Comparison of ENCODE assay signal across 8 cellular contexts in the genomic region with DNA sequence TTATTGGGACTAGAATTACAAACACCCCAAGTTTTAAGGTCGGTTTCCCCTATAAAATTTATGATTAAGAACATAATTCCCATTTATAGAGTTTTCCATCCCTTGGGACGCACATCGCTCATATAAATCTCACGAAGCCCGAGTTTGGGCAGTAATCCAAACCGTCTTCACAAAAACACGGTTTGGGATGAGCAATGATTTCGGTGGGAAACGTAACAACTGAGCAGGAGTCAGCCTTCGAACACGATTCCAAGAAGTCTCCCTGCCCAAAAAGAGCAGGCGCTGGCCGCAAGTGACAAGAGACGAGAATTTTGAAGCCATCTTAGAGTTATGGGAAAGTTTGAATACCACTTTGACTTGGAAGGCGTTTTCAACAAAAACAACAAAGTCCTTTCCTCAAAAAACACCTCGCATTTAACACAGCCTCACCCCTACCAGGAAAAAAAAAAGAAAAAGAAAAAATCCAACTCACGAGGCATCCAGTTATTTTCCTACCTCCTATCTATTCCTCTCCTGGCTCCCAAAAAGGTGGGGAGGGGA. TPM values are rescaled to one million over a fixed set of nuclear protein-coding genes. Genes with fewer than 3 reads are reported as not detected.
DNase-seq lines count a peak whose midpoint lies in the region; ATAC-seq and TF ChIP-seq lines count a peak whose summit lies in the region.

No MANE protein-coding gene starts in this region.

- CTCF ChIA-PET in CD8-positive, alpha-beta memory T cell (lab: Charles Lee), result no interaction called here

- intact Hi-C loops in aorta (cut with DNase I), result loop anchor here in 1 of 2 donors (2.0 kb wide), 1 partner anchor 44 kb away; no protein-coding TSS in a partner anchor

- H3K9me3 Mint-ChIP-seq in CD8-positive, alpha-beta memory T cell, result no peaks in the 10 kb centered on the region
- H3K9me3 Mint-ChIP-seq in chondrocyte (ENCODE audit: low read depth), result no peaks in the 10 kb centered on the region

- H3K27ac ChIP-seq in CD8-positive, alpha-beta memory T cell (ENCODE audit: low read depth, low read length), result peak overlapping the region; percentile 68
- H3K27ac ChIP-seq in mesodermal cell (ENCODE audit: low read depth, low read length, severe bottlenecking), result peak overlapping the region; percentile 90
- peak overlapping the region in 1 of 2 donors; percentile 34 for H3K27ac ChIP-seq in aorta (ENCODE audit: low read depth in 1 of 2, low read length in 2 of 2)

- no peaks in the 10 kb centered on the region for H3K27me3 Mint-ChIP-seq in CD8-positive, alpha-beta memory T cell
- peaks cover 4% of the 10 kb centered on the region for H3K27me3 Mint-ChIP-seq in chondrocyte (ENCODE audit: low read depth)

- peak overlapping the region; percentile 74 to 94 (median 87) for H3K27ac Mint-ChIP-seq in CD8-positive, alpha-beta memory T cell
- peak overlapping the region; percentile 94 for H3K27ac Mint-ChIP-seq in chondrocyte (ENCODE audit: unreplicated experiment)

- H3K4me3 Mint-ChIP-seq in CD8-positive, alpha-beta memory T cell, result peak overlapping the region; percentile 79 to 87 (median 85)
- H3K4me3 Mint-ChIP-seq in chondrocyte (ENCODE audit: unreplicated experiment), result peak overlapping the region; percentile 74

- no peak for TF ChIP-seq CTCF in LNCaP clone FGC (IDR thresholded peaks at IDR 0.05; ENCODE audit: control insufficient read depth, extremely low read depth, insufficient read depth)
- TF ChIP-seq CTCF in chondrocyte (IDR thresholded peaks at IDR 0.05), result no peak

- peak overlapping the region; percentile 30 for H3K4me3 ChIP-seq in CD8-positive, alpha-beta memory T cell (ENCODE audit: low read length)
- peak overlapping the region; percentile 76 for H3K4me3 ChIP-seq in LNCaP clone FGC (ENCODE audit: low read depth, low read length)
- H3K4me3 ChIP-seq in mesodermal cell (ENCODE audit: extremely low read depth, insufficient read depth, low read length, poor library complexity, severe bottlenecking), result peak overlapping the region; percentile 69
- peak overlapping the region; percentile 98 for H3K4me3 ChIP-seq in aorta (ENCODE audit: low read length in 2 of 2)

- no peaks in the 10 kb centered on the region for H3K36me3 ChIP-seq in CD8-positive, alpha-beta memory T cell (ENCODE audit: insufficient read depth, low read length)
- peaks cover 23% of the 10 kb centered on the region for H3K36me3 ChIP-seq in mesodermal cell (ENCODE audit: control insufficient read depth, insufficient read depth, low read length)
- H3K36me3 ChIP-seq in aorta (ENCODE audit: control insufficient read depth in 1 of 2, insufficient read depth in 2 of 2, low read length in 1 of 2), result no peaks in the 10 kb centered on the region

- POLR2A ChIA-PET in CD8-positive, alpha-beta memory T cell (lab: Charles Lee), result no interaction called here

- no peaks in the 10 kb centered on the region for H3K9me3 ChIP-seq in CD8-positive, alpha-beta memory T cell (ENCODE audit: low read length)
- H3K9me3 ChIP-seq in mesodermal cell (ENCODE audit: control insufficient read depth, low read length), result no peaks in the 10 kb centered on the region
- H3K9me3 ChIP-seq in aorta (ENCODE audit: control insufficient read depth, low read length), result no peaks in the 10 kb centered on the region

- H3K4me1 Mint-ChIP-seq in CD8-positive, alpha-beta memory T cell, result peaks cover 37 to 61% (median 58%) of the 10 kb centered on the region in 3 donors
- peaks cover 40% of the 10 kb centered on the region for H3K4me1 Mint-ChIP-seq in chondrocyte (ENCODE audit: low read depth)

- WGBS in mesodermal cell (ENCODE audit: insufficient coverage in 2 of 2), 2 experiments, result 7 to 14% methylated on average over 3 to 8 of the region's 17 CpGs
- WGBS in aorta, 2 donors, result 4 to 5% methylated on average over 17 of the region's 17 CpGs

- DNase-seq in CD8-positive, alpha-beta memory T cell, result no peak
- no peak for DNase-seq in LNCaP clone FGC (ENCODE audit: low read depth)
- no peak for DNase-seq in chondrocyte (ENCODE audit: low spot score)
- DNase-seq in aorta, result no peak
- no peak for DNase-seq in SIG-M5 treated with dmso at 0.1 percent for 504 hours (lab: John Stamatoyannopoulos, UW; ENCODE audit: unreplicated experiment)

- H3K4me1 ChIP-seq in CD8-positive, alpha-beta memory T cell (ENCODE audit: insufficient read depth, low read length), result peaks cover 29% of the 10 kb centered on the region
- H3K4me1 ChIP-seq in mesodermal cell (ENCODE audit: control insufficient read depth, insufficient read depth, low read length, poor library complexity, severe bottlenecking), result peaks cover 9% of the 10 kb centered on the region
- H3K4me1 ChIP-seq in aorta (ENCODE audit: control insufficient read depth in 1 of 2, insufficient read depth in 2 of 2, low read length in 2 of 2), result peaks cover 0 to 1% of the 10 kb centered on the region in 2 donors

- H3K27me3 ChIP-seq in CD8-positive, alpha-beta memory T cell (ENCODE audit: insufficient read depth, low read length, poor library complexity, severe bottlenecking), result no peaks in the 10 kb centered on the region
- H3K27me3 ChIP-seq in aorta (ENCODE audit: control insufficient read depth in 1 of 2, insufficient read depth in 2 of 2, low read length in 1 of 2), result no peaks in the 10 kb centered on the region

- H3K36me3 Mint-ChIP-seq in CD8-positive, alpha-beta memory T cell, result peaks cover 0 to 17% (median 0%) of the 10 kb centered on the region in 3 donors
- peaks cover 2% of the 10 kb centered on the region for H3K36me3 Mint-ChIP-seq in chondrocyte (ENCODE audit: low read depth)

- ATAC-seq in aorta (ENCODE audit: low FRiP score) (no peak), HG03280 (IDR thresholded peaks at IDR 0.05; ENCODE audit: unreplicated experiment) (no peak), HG03095 (IDR thresholded peaks at IDR 0.05; ENCODE audit: unreplicated experiment) (no peak)

RNA-seq across cellular contexts. Expression of a gene that starts 1.7 kb away (rescaled TPM):
- 10 to 100 TPM; 52.0 to 59.4 TPM for total RNA-seq in CD8-positive, alpha-beta memory T cell
- polyA plus RNA-seq in CD8-positive, alpha-beta memory T cell, result 22.4 TPM
- 48.4 to 52.9 TPM (median 48.7 TPM) in 3 replicates for total RNA-seq in chondrocyte
- 83.5 TPM for polyA plus RNA-seq in mesodermal cell (2013, experiment 1 of 2)
- 76.4 TPM for polyA plus RNA-seq in mesodermal cell (2013, experiment 2 of 2)
- 10 to 100 TPM; 37.8 to 38.1 TPM for total RNA-seq in aorta
- polyA plus RNA-seq in aorta, result 10 to 100 TPM; 30.0 to 31.6 TPM

RNA-seq across cellular contexts. Expression of a gene that starts 46.5 kb away (rescaled TPM):
- total RNA-seq in CD8-positive, alpha-beta memory T cell, result 10 to 100 TPM; 15.6 to 15.7 TPM
- 16.5 TPM for polyA plus RNA-seq in CD8-positive, alpha-beta memory T cell
- total RNA-seq in chondrocyte (24.9 to 31.5 TPM (median 26.0 TPM) in 3 replicates), aorta (10 to 100 TPM; 21.0 to 25.1 TPM)
- polyA plus RNA-seq in mesodermal cell (2013, experiment 1 of 2), result 21.1 TPM
- polyA plus RNA-seq in mesodermal cell (2013, experiment 2 of 2), result 21.1 TPM
- polyA plus RNA-seq in aorta, result 10 to 100 TPM; 33.6 to 66.7 TPM

Comparison
In these comparisons a context has a peak if more than half of its experiments do, and no peak if none do; other contexts are left out.
1. H3K4me3 ChIP-seq: peak in every context shown above with its lines; median percentile 98 in aorta; 76 in LNCaP clone FGC; 69 in mesodermal cell; 30 in CD8-positive, alpha-beta memory T cell.